In genomic region chr1:218164111-218164929, GRCh38 we compare ENCODE assay signal across 8 cellular contexts.
DNase-seq lines count a peak whose midpoint lies in the region; ATAC-seq lines count a peak whose summit lies in the region.

No MANE protein-coding gene starts in this region.

- POLR2A ChIA-PET in activated naive CD8-positive, alpha-beta T cell treated with anti-CD3 and anti-CD28 coated beads, Interleukin-2, amount 10 ng/mL, durations not matched to agents 7 days and 5 days (lab: Charles Lee), result no interaction called here

- no peak overlapping the region for H3K27ac Mint-ChIP-seq in activated naive CD8-positive, alpha-beta T cell treated with anti-CD3 and anti-CD28 coated beads, Interleukin-2, amount 10 ng/mL, durations not matched to agents 7 days and 5 days

- no peaks in the 10 kb centered on the region for H3K9me3 ChIP-seq in HAP-1

- ATAC-seq in activated naive CD8-positive, alpha-beta T cell treated with anti-CD3 and anti-CD28 coated beads, Interleukin-2, amount 10 ng/mL, durations not matched to agents 7 days and 5 days (ENCODE audit: low read depth), result peak; percentile 50

- H3K4me3 Mint-ChIP-seq in activated naive CD8-positive, alpha-beta T cell treated with anti-CD3 and anti-CD28 coated beads, Interleukin-2, amount 10 ng/mL, durations not matched to agents 7 days and 5 days, result peak overlapping the region; percentile 79

- no peaks in the 10 kb centered on the region for H3K27me3 ChIP-seq in HAP-1 (ENCODE audit: low read depth)

- DNase-seq in GM03348 (ENCODE audit: low spot score) (peak; percentile 44), HAP-1 (ENCODE audit: low spot score in 2 of 2) (peak; percentile 80 to 85), NCI-H1930 (lab: John Stamatoyannopoulos, UW) (peak; percentile 51 to 71), skeletal muscle cell (ENCODE audit: low read depth) (no peak), midbrain (lab: John Stamatoyannopoulos, UW) (no peak), DMS79 treated with DMSO at 0.1 percent for 48 hours (lab: John Stamatoyannopoulos, UW) (no peak)
- DNase-seq in activated naive CD8-positive, alpha-beta T cell treated with anti-CD3 and anti-CD28 coated beads, Interleukin-2, amount 10 ng/mL, durations not matched to agents 7 days and 5 days, result peak; percentile 42

- no peaks in the 10 kb centered on the region for H3K36me3 Mint-ChIP-seq in activated naive CD8-positive, alpha-beta T cell treated with anti-CD3 and anti-CD28 coated beads, Interleukin-2, amount 10 ng/mL, durations not matched to agents 7 days and 5 days

- H3K4me1 Mint-ChIP-seq in activated naive CD8-positive, alpha-beta T cell treated with anti-CD3 and anti-CD28 coated beads, Interleukin-2, amount 10 ng/mL, durations not matched to agents 7 days and 5 days, result peaks cover 11% of the 10 kb centered on the region

- in situ Hi-C loops in HAP-1 (cut with MboI; ENCODE audit: low sequenced_read_pairs), result no loop called here

- peaks cover 47% of the 10 kb centered on the region for H3K27me3 Mint-ChIP-seq in activated naive CD8-positive, alpha-beta T cell treated with anti-CD3 and anti-CD28 coated beads, Interleukin-2, amount 10 ng/mL, durations not matched to agents 7 days and 5 days

- peak overlapping the region; percentile 49 for H3K4me3 ChIP-seq in HAP-1
- peak overlapping the region; percentile 65 for H3K4me3 ChIP-seq in iPS-11a (ENCODE audit: low read depth, low read length)
- H3K4me3 ChIP-seq in skeletal muscle cell (ENCODE audit: low read depth, low read length), result peak overlapping the region; percentile 59

- peaks cover 24% of the 10 kb centered on the region for H3K4me1 ChIP-seq in HAP-1

- H3K9me3 Mint-ChIP-seq in activated naive CD8-positive, alpha-beta T cell treated with anti-CD3 and anti-CD28 coated beads, Interleukin-2, amount 10 ng/mL, durations not matched to agents 7 days and 5 days, result no peaks in the 10 kb centered on the region

- H3K36me3 ChIP-seq in HAP-1 (replicated peaks), result no peaks in the 10 kb centered on the region

Comparison
In these comparisons a context has a peak if more than half of its experiments do, and no peak if none do; other contexts are left out.
1. DNase-seq: peak in GM03348 (single experiment), HAP-1 (2 of 2), NCI-H1930 (2 of 2) and activated naive CD8-positive, alpha-beta T cell treated with anti-CD3 and anti-CD28 coated beads, Interleukin-2, amount 10 ng/mL, durations not matched to agents 7 days and 5 days (single experiment); none in skeletal muscle cell (single experiment), midbrain (single experiment) and DMS79 treated with DMSO at 0.1 percent for 48 hours (single experiment).
2. Peak in every context shown above with its lines, with median percentiles within 50 percentile points of each other: H3K4me3 ChIP-seq.